ENCODE assay signal across 1 cellular context in the genomic region with DNA sequence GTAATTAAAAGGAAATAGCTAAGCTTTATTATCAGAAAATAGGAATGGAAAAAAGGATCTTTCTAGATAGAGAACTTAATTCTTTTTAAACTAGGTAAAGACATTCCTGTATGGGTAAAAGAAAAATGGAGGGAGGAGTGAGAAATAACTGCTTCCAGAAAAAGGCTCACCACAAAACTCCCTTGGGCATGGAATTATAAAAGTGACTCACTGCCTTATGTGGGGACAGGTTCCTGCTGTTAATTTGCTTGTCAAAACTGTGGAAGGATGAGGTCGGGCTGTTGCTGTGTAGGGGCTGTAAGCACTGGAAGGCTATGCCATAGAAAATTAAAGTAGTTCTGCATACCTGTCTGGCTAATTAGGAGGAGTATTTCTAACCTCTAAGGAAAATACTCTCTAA.
TF ChIP-seq lines count a peak whose summit lies in the region.

No MANE protein-coding gene starts in this region.

TF ChIP-seq in IMR-90, 13 proteins besides CTCF, POLR2A, EP300 and RAD21:
- TF ChIP-seq NFE2L2 (IDR thresholded peaks at IDR 0.05; ENCODE audit: low read depth, low read length) (no peak), FOS (IDR thresholded peaks at IDR 0.05; ENCODE audit: low read depth, low read length) (no peak), RCOR1 (IDR thresholded peaks at IDR 0.05; ENCODE audit: insufficient replicate concordance, low read length) (no peak), CEBPB (IDR thresholded peaks at IDR 0.05; ENCODE audit: low read depth, low read length) (no peak), MAFK (IDR thresholded peaks at IDR 0.05; ENCODE audit: low read depth, low read length) (no peak), CHD1 (IDR thresholded peaks at IDR 0.05; ENCODE audit: low read depth, low read length) (no peak), MXI1 (IDR thresholded peaks at IDR 0.05; ENCODE audit: borderline replicate concordance, low read depth, low read length) (no peak), MAZ (IDR thresholded peaks at IDR 0.05; ENCODE audit: borderline replicate concordance, low read depth, low read length) (no peak), SMC3 (IDR thresholded peaks at IDR 0.05; ENCODE audit: low read depth, low read length) (no peak), RFX5 (IDR thresholded peaks at IDR 0.05; ENCODE audit: low read depth, low read length) (no peak), BHLHE40 (IDR thresholded peaks at IDR 0.05; ENCODE audit: low read depth, low read length) (no peak)
- TF ChIP-seq, protein P1, sequence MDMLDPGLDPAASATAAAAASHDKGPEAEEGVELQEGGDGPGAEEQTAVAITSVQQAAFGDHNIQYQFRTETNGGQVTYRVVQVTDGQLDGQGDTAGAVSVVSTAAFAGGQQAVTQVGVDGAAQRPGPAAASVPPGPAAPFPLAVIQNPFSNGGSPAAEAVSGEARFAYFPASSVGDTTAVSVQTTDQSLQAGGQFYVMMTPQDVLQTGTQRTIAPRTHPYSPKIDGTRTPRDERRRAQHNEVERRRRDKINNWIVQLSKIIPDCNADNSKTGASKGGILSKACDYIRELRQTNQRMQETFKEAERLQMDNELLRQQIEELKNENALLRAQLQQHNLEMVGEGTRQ (IDR thresholded peaks at IDR 0.05; ENCODE audit: low read depth, low read length), result no peak
- TF ChIP-seq, protein P2, sequence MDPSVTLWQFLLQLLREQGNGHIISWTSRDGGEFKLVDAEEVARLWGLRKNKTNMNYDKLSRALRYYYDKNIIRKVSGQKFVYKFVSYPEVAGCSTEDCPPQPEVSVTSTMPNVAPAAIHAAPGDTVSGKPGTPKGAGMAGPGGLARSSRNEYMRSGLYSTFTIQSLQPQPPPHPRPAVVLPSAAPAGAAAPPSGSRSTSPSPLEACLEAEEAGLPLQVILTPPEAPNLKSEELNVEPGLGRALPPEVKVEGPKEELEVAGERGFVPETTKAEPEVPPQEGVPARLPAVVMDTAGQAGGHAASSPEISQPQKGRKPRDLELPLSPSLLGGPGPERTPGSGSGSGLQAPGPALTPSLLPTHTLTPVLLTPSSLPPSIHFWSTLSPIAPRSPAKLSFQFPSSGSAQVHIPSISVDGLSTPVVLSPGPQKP (IDR thresholded peaks at IDR 0.05; ENCODE audit: borderline replicate concordance, low read depth, low read length), result no peak
